Comparison of ENCODE assay signal across 13 cellular contexts in the genomic region with DNA sequence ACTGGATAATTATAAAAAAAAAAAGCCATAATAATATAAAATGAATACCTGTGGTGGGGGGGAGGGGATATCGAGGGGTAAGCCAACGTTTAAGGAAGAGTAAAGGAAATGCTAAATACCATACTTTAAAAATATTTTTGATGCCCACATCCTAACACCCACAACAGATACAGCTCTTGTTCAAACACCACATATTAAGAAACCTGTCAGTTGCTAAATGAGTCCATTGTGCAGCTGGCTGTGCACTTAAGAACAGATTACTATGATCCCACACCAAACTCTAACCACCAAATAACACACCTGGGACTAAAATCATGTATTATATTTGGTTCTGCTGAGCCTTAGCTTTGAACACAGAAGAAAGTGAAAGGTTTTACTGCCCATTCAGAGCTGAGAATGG.
DNase-seq lines count a peak whose midpoint lies in the region; ATAC-seq and TF ChIP-seq lines count a peak whose summit lies in the region.
"Had no signal": no experiment of that assay in that cellular context is flagged by ENCODE, and none has a peak within 500 bp of the region (broad histone marks: within the 10 kb centered on the region; RNA-seq: fewer than 3 reads in every experiment).

No MANE protein-coding gene starts in this region.

- peak overlapping the region; percentile 60 for H3K4me2 ChIP-seq in OCI-LY7 (ENCODE audit: low read length)

- H3K9me2 ChIP-seq in OCI-LY7 (ENCODE audit: insufficient read depth, low read length): no peaks in the 10 kb centered on the region

- BruUV-seq in OCI-LY7 (replicated peaks; lab: Mats Ljungman, UMichigan): no TSS peak

- H2AFZ ChIP-seq in OCI-LY7 (ENCODE audit: low read length): no peak overlapping the region

- H3K4me3 ChIP-seq in OCI-LY7 (ENCODE audit: low read depth, low read length, poor library complexity, severe bottlenecking): peak overlapping the region; percentile 23
- no peak overlapping the region for H3K4me3 ChIP-seq in stomach smooth muscle (ENCODE audit: low read length in 2 of 2)
- H3K4me3 ChIP-seq: suprapubic skin had no signal

- TF ChIP-seq CTCF in OCI-LY7 (conservative IDR thresholded peaks at IDR 0.05; ENCODE audit: low read length): no peak

- H3K4me1 Mint-ChIP-seq in activated T-cell treated with anti-CD3 and anti-CD28 coated beads, Interleukin-2, amount 50 U/mL, for 4 hours (ENCODE audit: low read depth): peaks cover 62% of the 10 kb centered on the region
- H3K4me1 Mint-ChIP-seq in effector memory CD8-positive, alpha-beta T cell (ENCODE audit: low read depth in 2 of 2): peaks cover 25 to 42% of the 10 kb centered on the region in 2 donors

- peaks cover 50% of the 10 kb centered on the region; the same call in 1 of the 2 replicates for H3K79me2 ChIP-seq in OCI-LY7 (ENCODE audit: insufficient read depth, low read depth, low read length)

- H3K4me3 Mint-ChIP-seq in activated T-cell treated with anti-CD3 and anti-CD28 coated beads, Interleukin-2, amount 50 U/mL, for 4 hours: no peak overlapping the region
- H3K4me3 Mint-ChIP-seq in effector memory CD8-positive, alpha-beta T cell: peak overlapping the region; percentile 5 to 15

- POLR2A ChIA-PET in OCI-LY7 (lab: Charles Lee): interaction anchor here (0.9 to 1.7 kb wide), 7 partner anchors 9 to 64 kb away, joined by 3 to 7 read pairs (median 6); no protein-coding TSS in a partner anchor

- H3K27ac ChIP-seq in OCI-LY7 (ENCODE audit: low read depth, low read length, poor library complexity, severe bottlenecking) (peak overlapping the region; percentile 65), stomach smooth muscle (ENCODE audit: low read length) (peak overlapping the region; percentile 26)
- H3K27ac ChIP-seq: suprapubic skin had no signal

- H3K36me3 Mint-ChIP-seq in activated T-cell treated with anti-CD3 and anti-CD28 coated beads, Interleukin-2, amount 50 U/mL, for 4 hours (ENCODE audit: insufficient read depth): peaks cover 9% of the 10 kb centered on the region
- H3K36me3 Mint-ChIP-seq in effector memory CD8-positive, alpha-beta T cell (ENCODE audit: insufficient read depth): peaks cover 14% of the 10 kb centered on the region

- no peaks in the 10 kb centered on the region for H3K27me3 ChIP-seq in stomach smooth muscle (ENCODE audit: control insufficient read depth in 1 of 2, insufficient read depth in 2 of 2, low read length in 2 of 2)
- H3K27me3 ChIP-seq: suprapubic skin had no signal

- DNase-seq in activated T-cell treated with anti-CD3 and anti-CD28 coated beads, Interleukin-2, amount 50 U/mL, for 4 hours: no peak
- no peak for DNase-seq in activated T-cell treated with anti-CD3 and anti-CD28 coated beads for 4 hours
- peak; percentile 64 for DNase-seq in OCI-LY7 (ENCODE audit: low spot score)
- DNase-seq in effector memory CD8-positive, alpha-beta T cell: no peak
- DNase-seq in NCI-H82 (lab: John Stamatoyannopoulos, UW): no peak
- DNase-seq in DMS79 treated with DMSO at 0.1 percent for 48 hours (lab: John Stamatoyannopoulos, UW): no peak
- no peak for DNase-seq in NCI-H2107 treated with DMSO at 0.1 percent for 48 hours (lab: John Stamatoyannopoulos, UW; ENCODE audit: unreplicated experiment)
- DNase-seq: left cardiac atrium, NCI-H2081, PC-3, T-helper 9 cell had no signal

- H3K36me3 ChIP-seq in OCI-LY7 (ENCODE audit: insufficient read depth, low read length): no peaks in the 10 kb centered on the region
- no peaks in the 10 kb centered on the region for H3K36me3 ChIP-seq in stomach smooth muscle (ENCODE audit: control insufficient read depth in 2 of 2, insufficient read depth in 2 of 2, low read length in 2 of 2)
- H3K36me3 ChIP-seq: suprapubic skin had no signal

- peak overlapping the region; percentile 76 for H3K27ac Mint-ChIP-seq in effector memory CD8-positive, alpha-beta T cell

- H3K9me3 ChIP-seq in OCI-LY7 (ENCODE audit: low read length) (no peaks in the 10 kb centered on the region), stomach smooth muscle (ENCODE audit: control insufficient read depth in 2 of 2, low read length in 2 of 2) (no peaks in the 10 kb centered on the region)
- H3K9me3 ChIP-seq: suprapubic skin had no signal

- H3K27me3 Mint-ChIP-seq in activated T-cell treated with anti-CD3 and anti-CD28 coated beads, Interleukin-2, amount 50 U/mL, for 4 hours (ENCODE audit: low read depth): no peaks in the 10 kb centered on the region
- H3K27me3 Mint-ChIP-seq in effector memory CD8-positive, alpha-beta T cell: no peaks in the 10 kb centered on the region

- peak; percentile 12 to 15 for ATAC-seq in activated T-cell treated with anti-CD3 and anti-CD28 coated beads, Interleukin-2, amount 50 U/mL, for 4 hours
- ATAC-seq in effector memory CD8-positive, alpha-beta T cell (replicated peaks): peak; percentile 20
- ATAC-seq: left cardiac atrium, PC-3 had no signal

- peaks cover 63% of the 10 kb centered on the region for H3K4me1 ChIP-seq in OCI-LY7 (ENCODE audit: insufficient read depth, low read length, poor library complexity, severe bottlenecking)
- peaks cover 51% of the 10 kb centered on the region for H3K4me1 ChIP-seq in stomach smooth muscle (ENCODE audit: control insufficient read depth, insufficient read depth, low read length)

- no peaks in the 10 kb centered on the region for H3K9me3 Mint-ChIP-seq in activated T-cell treated with anti-CD3 and anti-CD28 coated beads, Interleukin-2, amount 50 U/mL, for 4 hours
- H3K9me3 Mint-ChIP-seq in effector memory CD8-positive, alpha-beta T cell: no peaks in the 10 kb centered on the region

- no peak overlapping the region for H3K9ac ChIP-seq in stomach smooth muscle (ENCODE audit: low read length in 2 of 2)

- CTCF ChIA-PET in OCI-LY7 (lab: Charles Lee; ENCODE audit: unreplicated experiment): interaction anchor here (0.6 to 0.9 kb wide), 2 partner anchors 61 to 1053 kb away, joined by 4 read pairs; no protein-coding TSS in a partner anchor

- intact Hi-C loops in OCI-LY7 (cut with micrococcal nuclease; ENCODE audit: unreplicated experiment): loop anchor here (1.0 to 5.0 kb wide), 4 partner anchors 444 to 584 kb away; no protein-coding TSS in a partner anchor

- H4K20me1 ChIP-seq in OCI-LY7 (ENCODE audit: insufficient read depth, low read length): peaks cover 40% of the 10 kb centered on the region
